ENCODE assay signal across 8 cellular contexts in the genomic region with DNA sequence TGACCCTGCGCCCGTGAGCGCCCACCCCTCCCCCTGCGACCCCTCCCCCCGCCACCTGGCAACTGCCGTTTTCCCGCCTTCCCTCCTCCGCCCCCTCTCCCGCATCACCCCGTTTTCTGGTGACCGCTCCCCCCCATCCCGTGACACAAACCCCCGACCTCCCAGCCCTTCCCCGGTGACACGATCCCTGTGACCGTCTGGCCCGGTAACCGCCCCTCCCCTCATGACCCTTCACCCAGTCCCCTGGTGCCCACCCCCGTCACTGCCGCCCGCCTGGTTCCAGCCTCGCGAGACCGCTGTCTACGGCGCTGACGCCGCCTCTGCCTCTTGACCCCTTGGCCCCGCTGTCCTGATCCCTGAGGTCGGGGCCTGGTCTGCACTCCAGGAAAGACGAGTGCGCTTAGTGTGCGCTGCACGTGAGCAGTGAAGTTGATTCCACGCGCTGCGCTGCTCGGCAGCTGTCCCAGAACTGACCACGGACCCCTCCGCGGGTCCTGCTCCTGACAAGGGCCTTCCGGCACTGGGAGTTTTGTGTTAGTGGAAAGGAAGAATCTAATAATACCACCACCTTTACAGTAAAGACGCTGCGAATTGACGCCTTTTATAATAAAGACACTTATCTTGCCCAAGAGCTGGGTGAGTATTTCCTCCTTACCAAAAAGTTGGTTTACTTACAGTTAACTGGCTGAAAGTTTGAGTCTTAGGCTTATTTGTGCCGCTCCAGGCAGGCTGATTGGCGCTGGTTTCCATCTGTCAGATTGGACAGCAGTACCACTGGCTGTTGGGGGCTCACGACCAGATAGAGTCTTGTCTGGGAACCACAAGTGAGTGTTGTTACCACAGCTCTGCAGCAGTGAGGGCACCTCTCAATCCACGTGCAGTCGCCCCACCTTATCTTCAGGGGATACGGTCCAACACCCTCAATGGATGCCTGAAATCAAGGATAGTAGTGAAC. TPM values are rescaled to one million over a fixed set of nuclear protein-coding genes. Genes with fewer than 3 reads are reported as not detected.
DNase-seq lines count a peak whose midpoint lies in the region; TF ChIP-seq lines count a peak whose summit lies in the region.

No MANE protein-coding gene starts in this region.

- peak; percentile 82 for DNase-seq in AG08396 (ENCODE audit: low spot score)
- peak; percentile 45 for DNase-seq in NCI-H2196 treated with DMSO at 0.1 percent for 48 hours (lab: John Stamatoyannopoulos, UW; ENCODE audit: unreplicated experiment)
- peak; percentile 65 to 69 for DNase-seq in activated CD4-positive, alpha-beta T cell treated with anti-CD3 and anti-CD28 coated beads, Interleukin-2, amount 50 U/mL, for 48 hours
- DNase-seq in stimulated activated CD8-positive, alpha-beta memory T cell treated with anti-CD3 and anti-CD28 coated beads, Interleukin-7, amount 100 ng/mL, for 4 hours (ENCODE audit: low read depth in 2 of 2) = peak; percentile 8 to 30
- no peak for DNase-seq in NCI-H446 treated with DMSO at 0.1 percent for 48 hours (lab: John Stamatoyannopoulos, UW)

- H3K27me3 ChIP-seq in endocrine pancreas (ENCODE audit: control insufficient read depth, insufficient read depth, low read length) = no peaks in the 10 kb centered on the region

- peak; percentile 62 for TF ChIP-seq POLR2A in GM19099 (IDR thresholded peaks at IDR 0.05; ENCODE audit: extremely low read depth, insufficient read length, low read depth)

- WGBS in mesodermal cell (ENCODE audit: insufficient coverage in 2 of 2), 2 experiments = 13 to 19% methylated on average over 19 to 28 of the region's 51 CpGs

- H3K4me1 ChIP-seq in endocrine pancreas (ENCODE audit: control insufficient read depth, insufficient read depth, low read length) (peaks cover 7% of the 10 kb centered on the region), mesodermal cell (ENCODE audit: control insufficient read depth, insufficient read depth, low read length, poor library complexity, severe bottlenecking) (peaks cover 7% of the 10 kb centered on the region)

- peak overlapping the region; percentile 19 for H3K9ac ChIP-seq in endocrine pancreas (ENCODE audit: control insufficient read depth, insufficient read depth, low read length)

- H3K9me3 ChIP-seq in endocrine pancreas (ENCODE audit: control insufficient read depth, low read length) = no peaks in the 10 kb centered on the region
- no peaks in the 10 kb centered on the region for H3K9me3 ChIP-seq in mesodermal cell (ENCODE audit: control insufficient read depth, low read length)

- peak overlapping the region; percentile 71 for H3K4me3 ChIP-seq in endocrine pancreas (ENCODE audit: control insufficient read depth, insufficient read depth, low read length)
- H3K4me3 ChIP-seq in mesodermal cell (ENCODE audit: extremely low read depth, insufficient read depth, low read length, poor library complexity, severe bottlenecking) = peak overlapping the region; percentile 67

- H3K27ac ChIP-seq in mesodermal cell (ENCODE audit: low read depth, low read length, severe bottlenecking) = peak overlapping the region; percentile 90

- no peaks in the 10 kb centered on the region for H3K36me3 ChIP-seq in endocrine pancreas (ENCODE audit: control insufficient read depth, insufficient read depth, low read length)
- H3K36me3 ChIP-seq in mesodermal cell (ENCODE audit: control insufficient read depth, insufficient read depth, low read length) = peaks cover 28% of the 10 kb centered on the region

RNA-seq across cellular contexts. Expression of gene DDX51, which starts 59.2 kb away (rescaled TPM):
- polyA plus RNA-seq in mesodermal cell (2013, experiment 1 of 2) = 9.0 TPM
- polyA plus RNA-seq in mesodermal cell (2013, experiment 2 of 2) = 8.4 TPM

RNA-seq across cellular contexts. Expression of gene NOC4L, which starts 59.3 kb away (rescaled TPM):
- 19.0 TPM for polyA plus RNA-seq in mesodermal cell (2013, experiment 1 of 2)
- polyA plus RNA-seq in mesodermal cell (2013, experiment 2 of 2) = 18.0 TPM
